Comparison of ENCODE assay signal across 1 cellular context in genomic region chr9:129422032-129422842, GRCh38.
A peak's percentile ranks its signal among the peaks of the same experiment; 100 is the strongest.
TF ChIP-seq lines count a peak whose summit lies in the region.

No MANE protein-coding gene starts in this region.

TF ChIP-seq in HepG2, 621 proteins besides CTCF, POLR2A, EP300 and RAD21 (continued from another document):
- TF ChIP-seq MTF1 (CRISPR knock-in tag; IDR thresholded peaks at IDR 0.05), result no peak
- TF ChIP-seq ZNF790 (CRISPR knock-in tag; IDR thresholded peaks at IDR 0.05; ENCODE audit: borderline replicate concordance), result no peak
- no peak for TF ChIP-seq ZNF883 (CRISPR knock-in tag; IDR thresholded peaks at IDR 0.05; ENCODE audit: not compliant biosample characterization)
- TF ChIP-seq TARDBP (CRISPR knock-in tag; IDR thresholded peaks at IDR 0.05), result no peak
- TF ChIP-seq ZNF768 (CRISPR knock-in tag; IDR thresholded peaks at IDR 0.05), result peak; percentile 24
- no peak for TF ChIP-seq TIGD3 (CRISPR knock-in tag; IDR thresholded peaks at IDR 0.05; ENCODE audit: borderline replicate concordance)
- TF ChIP-seq SUZ12 (IDR thresholded peaks at IDR 0.05; ENCODE audit: low read depth, low read length), result no peak
- no peak for TF ChIP-seq ZNF609 (CRISPR knock-in tag; IDR thresholded peaks at IDR 0.05; ENCODE audit: borderline replicate concordance)
- peak; percentile 78 for TF ChIP-seq ZMYM3 (CRISPR knock-in tag; IDR thresholded peaks at IDR 0.05)
- TF ChIP-seq CHD4 (IDR thresholded peaks at IDR 0.05; ENCODE audit: borderline replicate concordance, low read length), result peak; percentile 55; the same call in 1 of the 2 replicates
- no peak for TF ChIP-seq NCOA2 (CRISPR knock-in tag; IDR thresholded peaks at IDR 0.05)
- TF ChIP-seq ZNF576 (CRISPR knock-in tag; IDR thresholded peaks at IDR 0.05), result no peak
- TF ChIP-seq ZFP1 (CRISPR knock-in tag; IDR thresholded peaks at IDR 0.05), result no peak
- no peak for TF ChIP-seq RFXANK (CRISPR knock-in tag; IDR thresholded peaks at IDR 0.05)
- no peak for TF ChIP-seq NONO (IDR thresholded peaks at IDR 0.05)
- no peak for TF ChIP-seq NONO (CRISPR knock-in tag; conservative IDR thresholded peaks at IDR 0.05)
- no peak for TF ChIP-seq TBP (CRISPR knock-in tag; IDR thresholded peaks at IDR 0.05)
- no peak for TF ChIP-seq ZNF572 (CRISPR knock-in tag; IDR thresholded peaks at IDR 0.05)
- TF ChIP-seq KDM4B (CRISPR knock-in tag; IDR thresholded peaks at IDR 0.05), result no peak
- TF ChIP-seq KDM1A (CRISPR knock-in tag; IDR thresholded peaks at IDR 0.05), result peak; percentile 70; the same call in 1 of the 2 replicates
- no peak for TF ChIP-seq GABPA (IDR thresholded peaks at IDR 0.05; ENCODE audit: low read depth, low read length)
- TF ChIP-seq GABPA (CRISPR knock-in tag; IDR thresholded peaks at IDR 0.05; ENCODE audit: low read depth), result no peak
- peak; percentile 26; the same call in 1 of the 2 replicates for TF ChIP-seq CREB1 (IDR thresholded peaks at IDR 0.05)
- TF ChIP-seq CREB1 (CRISPR knock-in tag; IDR thresholded peaks at IDR 0.05), result no peak
- TF ChIP-seq NFIC (IDR thresholded peaks at IDR 0.05; ENCODE audit: low read length), result no peak
- no peak for TF ChIP-seq ZBTB33 (CRISPR knock-in tag; IDR thresholded peaks at IDR 0.05)
- TF ChIP-seq ZNF512B (CRISPR knock-in tag; IDR thresholded peaks at IDR 0.05; ENCODE audit: borderline replicate concordance), result no peak
- peak; percentile 96 for TF ChIP-seq ZNF629 (CRISPR knock-in tag; conservative IDR thresholded peaks at IDR 0.05)
- no peak for TF ChIP-seq ZNF350 (CRISPR knock-in tag; IDR thresholded peaks at IDR 0.05; ENCODE audit: borderline replicate concordance, low read depth)
- no peak for TF ChIP-seq NR3C1 (CRISPR knock-in tag; IDR thresholded peaks at IDR 0.05)
- TF ChIP-seq POLR2AphosphoS5 (IDR thresholded peaks at IDR 0.05; ENCODE audit: low read depth, low read length), result no peak
- peak; percentile 3; the same call in 1 of the 2 replicates for TF ChIP-seq MAFF (IDR thresholded peaks at IDR 0.05; ENCODE audit: low read depth, low read length)
- no peak for TF ChIP-seq ZNF550 (CRISPR knock-in tag; IDR thresholded peaks at IDR 0.05; ENCODE audit: borderline replicate concordance)
- TF ChIP-seq ZZZ3 (CRISPR knock-in tag; IDR thresholded peaks at IDR 0.05; ENCODE audit: borderline replicate concordance), result no peak
- TF ChIP-seq SMAD1 (CRISPR knock-in tag; IDR thresholded peaks at IDR 0.05; ENCODE audit: borderline replicate concordance, low read depth), result no peak
- TF ChIP-seq ZNF414 (CRISPR knock-in tag; IDR thresholded peaks at IDR 0.05), result no peak
- no peak for TF ChIP-seq RFX5 (IDR thresholded peaks at IDR 0.05; ENCODE audit: low read depth, low read length)
